In genomic region chr14:25034803-25035681, GRCh38 we compare ENCODE assay signal across 1 cellular context.
TF ChIP-seq lines count a peak whose summit lies in the region.

No MANE protein-coding gene starts in this region.

TF ChIP-seq in HepG2, 621 proteins besides CTCF, POLR2A, EP300 and RAD21 (continued from another document and continues in another):
- no peak for TF ChIP-seq ZC3H4 (CRISPR knock-in tag; IDR thresholded peaks at IDR 0.05; ENCODE audit: borderline replicate concordance)
- TF ChIP-seq FOSL1 (CRISPR knock-in tag; IDR thresholded peaks at IDR 0.05; ENCODE audit: borderline replicate concordance), result no peak
- TF ChIP-seq PAXIP1 (CRISPR knock-in tag; conservative IDR thresholded peaks at IDR 0.05), result peak; percentile 96
- TF ChIP-seq KAT7 (CRISPR knock-in tag; IDR thresholded peaks at IDR 0.05; ENCODE audit: borderline replicate concordance), result no peak
- no peak for TF ChIP-seq ETV6 (CRISPR knock-in tag; conservative IDR thresholded peaks at IDR 0.05)
- no peak for TF ChIP-seq XBP1 (CRISPR knock-in tag; IDR thresholded peaks at IDR 0.05)
- no peak for TF ChIP-seq ZUFSP (CRISPR knock-in tag; IDR thresholded peaks at IDR 0.05; ENCODE audit: borderline replicate concordance)
- no peak for TF ChIP-seq HHEX (CRISPR knock-in tag; IDR thresholded peaks at IDR 0.05)
- no peak for TF ChIP-seq SRY (CRISPR knock-in tag; IDR thresholded peaks at IDR 0.05)
- TF ChIP-seq ZFP41 (CRISPR knock-in tag; IDR thresholded peaks at IDR 0.05; ENCODE audit: borderline replicate concordance), result no peak
- TF ChIP-seq DNMT1 (CRISPR knock-in tag; IDR thresholded peaks at IDR 0.05), result no peak
- peak; percentile 87 for TF ChIP-seq RARA (CRISPR knock-in tag; IDR thresholded peaks at IDR 0.05)
- no peak for TF ChIP-seq ZMAT3 (CRISPR knock-in tag; conservative IDR thresholded peaks at IDR 0.05)
- no peak for TF ChIP-seq ZNF34 (CRISPR knock-in tag; IDR thresholded peaks at IDR 0.05; ENCODE audit: borderline replicate concordance)
- TF ChIP-seq HMG20A (CRISPR knock-in tag; IDR thresholded peaks at IDR 0.05; ENCODE audit: borderline replicate concordance), result peak; percentile 74; the same call in 1 of the 2 replicates
- TF ChIP-seq ZBTB34 (CRISPR knock-in tag; IDR thresholded peaks at IDR 0.05), result peak; percentile 61; the same call in 1 of the 2 replicates
- no peak; the same call in 1 of the 2 replicates for TF ChIP-seq ZBTB7B (CRISPR knock-in tag; IDR thresholded peaks at IDR 0.05)
- no peak for TF ChIP-seq ZNF512B (CRISPR knock-in tag; IDR thresholded peaks at IDR 0.05; ENCODE audit: borderline replicate concordance)
- no peak for TF ChIP-seq TIGD3 (CRISPR knock-in tag; IDR thresholded peaks at IDR 0.05; ENCODE audit: borderline replicate concordance)
- no peak for TF ChIP-seq MNT (IDR thresholded peaks at IDR 0.05)
- TF ChIP-seq HES4 (CRISPR knock-in tag; IDR thresholded peaks at IDR 0.05; ENCODE audit: borderline replicate concordance), result no peak
- no peak for TF ChIP-seq ZNF430 (CRISPR knock-in tag; IDR thresholded peaks at IDR 0.05)
- no peak for TF ChIP-seq ZNF773 (CRISPR knock-in tag; IDR thresholded peaks at IDR 0.05; ENCODE audit: borderline replicate concordance)
- TF ChIP-seq ZNF512 (CRISPR knock-in tag; IDR thresholded peaks at IDR 0.05), result no peak
- TF ChIP-seq MIER3 (CRISPR knock-in tag; IDR thresholded peaks at IDR 0.05; ENCODE audit: borderline replicate concordance), result no peak
- 0 out of 2 replicates have a peak, but pooled peaks have one; percentile 47 for TF ChIP-seq ZNF747 (CRISPR knock-in tag; IDR thresholded peaks at IDR 0.05; ENCODE audit: borderline replicate concordance)
- TF ChIP-seq ZNF296 (CRISPR knock-in tag; conservative IDR thresholded peaks at IDR 0.05), result no peak
- no peak for TF ChIP-seq ZNF547 (CRISPR knock-in tag; IDR thresholded peaks at IDR 0.05)
- TF ChIP-seq ZNF619 (CRISPR knock-in tag; IDR thresholded peaks at IDR 0.05), result no peak
- no peak for TF ChIP-seq EED (CRISPR knock-in tag; IDR thresholded peaks at IDR 0.05)
- peak; percentile 35; the same call in 1 of the 2 replicates for TF ChIP-seq EHMT2 (IDR thresholded peaks at IDR 0.05; ENCODE audit: borderline replicate concordance, low read depth, low read length)
- TF ChIP-seq DNMT3B (CRISPR knock-in tag; conservative IDR thresholded peaks at IDR 0.05), result no peak
- peak; percentile 92 for TF ChIP-seq BCL6 (CRISPR knock-in tag; IDR thresholded peaks at IDR 0.05)
- peak; percentile 64 for TF ChIP-seq HDAC1 (CRISPR knock-in tag; IDR thresholded peaks at IDR 0.05)
- no peak for TF ChIP-seq SETDB1 (CRISPR knock-in tag; IDR thresholded peaks at IDR 0.05; ENCODE audit: borderline replicate concordance)
- TF ChIP-seq ZNF143 (CRISPR knock-in tag; IDR thresholded peaks at IDR 0.05), result no peak
- no peak for TF ChIP-seq CREB1 (IDR thresholded peaks at IDR 0.05)
- TF ChIP-seq CREB1 (CRISPR knock-in tag; IDR thresholded peaks at IDR 0.05), result no peak; the same call in 1 of the 2 replicates
- no peak for TF ChIP-seq MAFK (conservative IDR thresholded peaks at IDR 0.05 in 1 of 2, IDR thresholded peaks at IDR 0.05 in 1 of 2; ENCODE audit: low read length in 2 of 2)
- peak; percentile 100 for TF ChIP-seq HOMEZ (CRISPR knock-in tag; IDR thresholded peaks at IDR 0.05; ENCODE audit: low read depth)
- TF ChIP-seq ZNF24 (IDR thresholded peaks at IDR 0.05), result no peak
- TF ChIP-seq ZSCAN20 (CRISPR knock-in tag; IDR thresholded peaks at IDR 0.05; ENCODE audit: borderline replicate concordance), result no peak
- peak; percentile 97 for TF ChIP-seq ELF3 (CRISPR knock-in tag; IDR thresholded peaks at IDR 0.05)
- TF ChIP-seq ZSCAN5A (CRISPR knock-in tag; IDR thresholded peaks at IDR 0.05; ENCODE audit: borderline replicate concordance), result 0 out of 2 replicates have a peak, but pooled peaks have one; percentile 5
- TF ChIP-seq DMTF1 (CRISPR knock-in tag; IDR thresholded peaks at IDR 0.05), result no peak
- TF ChIP-seq ZNF292 (CRISPR knock-in tag; IDR thresholded peaks at IDR 0.05; ENCODE audit: borderline replicate concordance, low read depth), result peak; percentile 76
